8 cellular contexts compared by ENCODE assay signal in the genomic region with DNA sequence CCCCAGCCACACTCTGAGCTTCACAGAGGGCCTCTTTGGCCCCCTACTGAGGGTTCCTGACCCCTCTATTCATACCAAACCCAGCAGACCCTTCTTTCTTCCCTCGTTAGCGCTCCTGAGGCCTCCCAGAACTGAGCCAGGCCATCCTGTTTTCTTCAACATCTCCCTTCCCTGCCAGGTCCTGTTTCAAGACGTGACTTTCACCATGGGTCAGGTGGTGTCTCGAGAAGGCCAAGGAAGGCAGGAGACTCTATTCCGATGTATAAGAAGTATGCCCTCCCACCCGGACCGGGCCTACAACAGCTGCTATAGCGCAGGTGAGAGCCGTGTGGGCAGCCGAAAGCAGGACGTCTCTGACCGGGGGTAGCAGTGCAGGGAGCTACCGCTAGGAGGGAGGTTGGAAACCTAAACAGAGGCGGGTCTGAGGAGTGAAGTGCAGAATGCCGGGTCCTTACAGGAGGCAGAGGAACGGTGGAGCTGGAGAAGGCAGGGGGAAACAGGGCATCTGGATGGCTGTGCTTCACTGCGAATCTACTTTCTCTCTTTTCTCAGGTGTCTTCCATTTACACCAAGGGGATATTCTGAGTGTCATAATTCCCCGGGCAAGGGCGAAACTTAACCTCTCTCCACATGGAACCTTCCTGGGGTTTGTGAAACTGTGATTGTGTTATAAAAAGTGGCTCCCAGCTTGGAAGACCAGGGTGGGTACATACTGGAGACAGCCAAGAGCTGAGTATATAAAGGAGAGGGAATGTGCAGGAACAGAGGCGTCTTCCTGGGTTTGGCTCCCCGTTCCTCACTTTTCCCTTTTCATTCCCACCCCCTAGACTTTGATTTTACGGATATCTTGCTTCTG. TPM values are rescaled to one million over a fixed set of nuclear protein-coding genes. Genes with fewer than 3 reads are reported as not detected.
A peak's percentile ranks its signal among the peaks of the same experiment; 100 is the strongest.
DNase-seq lines count a peak whose midpoint lies in the region; FAIRE-seq and TF ChIP-seq lines count a peak whose summit lies in the region.

No MANE protein-coding gene starts in this region.

- H3K79me2 ChIP-seq in endothelial cell of umbilical vein (ENCODE audit: control insufficient read depth, insufficient read depth, low read length), result peaks cover 36% of the 10 kb centered on the region

- dilution Hi-C loops in endothelial cell of umbilical vein (cut with MboI; ENCODE audit: extremely low pct_ligation_motif_present, low sequenced_read_pairs), result no loop called here

- no peaks in the 10 kb centered on the region for H3K9me1 ChIP-seq in endothelial cell of umbilical vein (replicated peaks; ENCODE audit: control insufficient read depth, extremely low read depth, insufficient read depth, low read length)

- no peaks in the 10 kb centered on the region for H3K27me3 Mint-ChIP-seq in activated CD4-positive, alpha-beta T cell treated with anti-CD3 and anti-CD28 coated beads, Interleukin-2, amount 10 ng/mL, durations not matched to agents 7 days and 5 days

- H3K36me3 Mint-ChIP-seq in activated CD4-positive, alpha-beta T cell treated with anti-CD3 and anti-CD28 coated beads, Interleukin-2, amount 10 ng/mL, durations not matched to agents 7 days and 5 days (ENCODE audit: low read depth), result peaks cover 35% of the 10 kb centered on the region

- TF ChIP-seq CTCF in LNCaP clone FGC (IDR thresholded peaks at IDR 0.05; ENCODE audit: control insufficient read depth, extremely low read depth, insufficient read depth) (peak; percentile 54), endothelial cell of umbilical vein (IDR thresholded peaks at IDR 0.05; ENCODE audit: extremely low read depth in 1 of 2, insufficient read depth in 1 of 2, low read depth in 1 of 2, low read length in 2 of 2) (peak; percentile 59 to 76), thyroid gland (IDR thresholded peaks at IDR 0.05) (peak in 5 of 6 experiments; percentile 37 to 51 (median 48))

- H3K4me1 ChIP-seq in endothelial cell of umbilical vein (ENCODE audit: control insufficient read depth, extremely low read depth, insufficient read depth, low read length) (peaks cover 36% of the 10 kb centered on the region), muscle layer of colon (ENCODE audit: insufficient read depth, low read length) (peaks cover 58% of the 10 kb centered on the region), thyroid gland (peaks cover 40 to 59% of the 10 kb centered on the region in 2 donors)

- H3K36me3 ChIP-seq in endothelial cell of umbilical vein (ENCODE audit: control insufficient read depth in 2 of 2, extremely low read depth in 1 of 2, insufficient read depth in 2 of 2, low read length in 2 of 2) (peaks cover 5 to 10% of the 10 kb centered on the region in 2 experiments), muscle layer of colon (ENCODE audit: insufficient read depth, low read length) (peaks cover 19% of the 10 kb centered on the region), thyroid gland (peaks cover 7 to 21% of the 10 kb centered on the region in 2 donors)

- H3K27ac ChIP-seq in endothelial cell of umbilical vein (ENCODE audit: insufficient read depth, low read depth, low read length) (no peak overlapping the region), muscle layer of colon (ENCODE audit: low read depth, low read length) (peak overlapping the region; percentile 96), thyroid gland (peak overlapping the region; percentile 31 to 98 (median 74))

- H3K27me3 ChIP-seq in endothelial cell of umbilical vein (ENCODE audit: control insufficient read depth in 2 of 2, insufficient read depth in 2 of 2, low read length in 2 of 2) (no peaks in the 10 kb centered on the region), muscle layer of colon (ENCODE audit: control insufficient read depth in 1 of 2, insufficient read depth in 2 of 2, low read length in 2 of 2) (no peaks in the 10 kb centered on the region), thyroid gland (no peaks in the 10 kb centered on the region)

- no peaks in the 10 kb centered on the region for H3K9me3 Mint-ChIP-seq in activated CD4-positive, alpha-beta T cell treated with anti-CD3 and anti-CD28 coated beads, Interleukin-2, amount 10 ng/mL, durations not matched to agents 7 days and 5 days

- peaks cover 64% of the 10 kb centered on the region for H3K4me1 Mint-ChIP-seq in activated CD4-positive, alpha-beta T cell treated with anti-CD3 and anti-CD28 coated beads, Interleukin-2, amount 10 ng/mL, durations not matched to agents 7 days and 5 days

- TF ChIP-seq POLR2A in endothelial cell of umbilical vein (IDR thresholded peaks at IDR 0.05; ENCODE audit: low read depth, low read length) (no peak), thyroid gland (IDR thresholded peaks at IDR 0.05) (no peak), GM12892 (IDR thresholded peaks at IDR 0.05; ENCODE audit: low read depth, low read length) (no peak)

- H3K9me3 ChIP-seq in endothelial cell of umbilical vein (replicated peaks; ENCODE audit: control insufficient read depth, insufficient read depth, low read length) (no peaks in the 10 kb centered on the region), muscle layer of colon (ENCODE audit: low read length) (no peaks in the 10 kb centered on the region), thyroid gland (no peaks in the 10 kb centered on the region)

- H4K20me1 ChIP-seq in endothelial cell of umbilical vein (replicated peaks; ENCODE audit: control insufficient read depth, extremely low read depth, insufficient read depth, low read length), result no peaks in the 10 kb centered on the region

- H3K9ac ChIP-seq in endothelial cell of umbilical vein (replicated peaks; ENCODE audit: extremely low read depth, insufficient read depth, low read length), result peak overlapping the region; percentile 29
- H3K9ac ChIP-seq in muscle layer of colon (ENCODE audit: low read length), result peak overlapping the region; percentile 91

- peak overlapping the region; percentile 44 for H2AFZ ChIP-seq in endothelial cell of umbilical vein (ENCODE audit: low read depth, low read length)

- H3K4me3 Mint-ChIP-seq in activated CD4-positive, alpha-beta T cell treated with anti-CD3 and anti-CD28 coated beads, Interleukin-2, amount 10 ng/mL, durations not matched to agents 7 days and 5 days, result peak overlapping the region; percentile 81

- CTCF ChIA-PET in activated CD4-positive, alpha-beta T cell treated with anti-CD3 and anti-CD28 coated beads, Interleukin-2, amount 10 ng/mL, durations not matched to agents 7 days and 5 days (lab: Charles Lee), result interaction anchor here (0.6 to 3.3 kb wide), 53 partner anchors 8 to 249 kb away, joined by 3 to 38 read pairs (median 6); a partner anchor contains a TSS
- CTCF ChIA-PET in endothelial cell of umbilical vein (lab: Charles Lee), result interaction anchor here (0.6 to 6.7 kb wide), 60 partner anchors 9 to 514 kb away, joined by 3 to 314 read pairs (median 5); a partner anchor contains a TSS

- WGBS in thyroid gland, 2 donors, result 35 to 36% methylated on average over 20 to 22 of the region's 22 CpGs

- DNase-seq in DMS53 (lab: John Stamatoyannopoulos, UW), result peak; percentile 90
- DNase-seq in LNCaP clone FGC (ENCODE audit: low read depth), result no peak
- DNase-seq in activated CD4-positive, alpha-beta T cell treated with anti-CD3 and anti-CD28 coated beads, Interleukin-2, amount 10 ng/mL, durations not matched to agents 7 days and 5 days, result peak; percentile 65
- peak; percentile 56 for DNase-seq in endothelial cell of umbilical vein (ENCODE audit: low read depth, low spot score)
- peak; percentile 66 to 67 for DNase-seq in thyroid gland
- DNase-seq in GM12892 (ENCODE audit: insufficient read length), result no peak
- no peak for DNase-seq in epidermal melanocyte (ENCODE audit: insufficient read length, low spot score)

- POLR2A ChIA-PET in activated CD4-positive, alpha-beta T cell treated with anti-CD3 and anti-CD28 coated beads, Interleukin-2, amount 10 ng/mL, durations not matched to agents 7 days and 5 days (lab: Charles Lee), result interaction anchor here (0.6 to 1.5 kb wide), 2 partner anchors 10 to 127 kb away, joined by 3 to 4 read pairs; a partner anchor contains a TSS
- POLR2A ChIA-PET in endothelial cell of umbilical vein (lab: Charles Lee), result interaction anchor here (0.6 to 1.1 kb wide), 6 partner anchors 19 to 313 kb away, joined by 3 to 14 read pairs (median 3); a partner anchor contains a TSS

- no TSS peak for BruUV-seq in endothelial cell of umbilical vein (replicated peaks; lab: Mats Ljungman, UMichigan)

- FAIRE-seq in endothelial cell of umbilical vein (lab: Jason Lieb, UNC), result no peak
- no peak for FAIRE-seq in GM12892 (lab: Jason Lieb, UNC)

- H3K4me2 ChIP-seq in endothelial cell of umbilical vein (ENCODE audit: insufficient read depth, low read length), result peak overlapping the region; percentile 86

- H3K4me3 ChIP-seq in LNCaP clone FGC (ENCODE audit: low read depth, low read length), result peak overlapping the region; percentile 90
- no peak overlapping the region for H3K4me3 ChIP-seq in endothelial cell of umbilical vein (replicated peaks in 1 of 3; ENCODE audit: insufficient read depth in 1 of 3, low read depth in 1 of 3, low read length in 3 of 3)
- peak overlapping the region; percentile 1 to 83 for H3K4me3 ChIP-seq in muscle layer of colon (ENCODE audit: low read depth in 1 of 2, low read length in 2 of 2)
- H3K4me3 ChIP-seq in thyroid gland (replicated peaks in 1 of 3), result peak overlapping the region in 1 of 3 donors; percentile 1

- intact Hi-C loops in endothelial cell of umbilical vein (cut with micrococcal nuclease) (loop anchor here (1.0 to 2.0 kb wide), 11 partner anchors 12 to 236 kb away; a partner anchor contains a TSS), thyroid gland (cut with DNase I) (loop anchor here (2.0 to 5.0 kb wide), 3 partner anchors 46 to 203 kb away; a partner anchor contains a TSS)

- peak overlapping the region; percentile 93 for H3K27ac Mint-ChIP-seq in activated CD4-positive, alpha-beta T cell treated with anti-CD3 and anti-CD28 coated beads, Interleukin-2, amount 10 ng/mL, durations not matched to agents 7 days and 5 days

RNA-seq across cellular contexts. Expression of a gene that starts 1.3 kb away (rescaled TPM):
- 10 to 100 TPM; 51.8 to 53.0 TPM for total RNA-seq in activated CD4-positive, alpha-beta T cell treated with anti-CD3 and anti-CD28 coated beads, Interleukin-2, amount 10 ng/mL, durations not matched to agents 7 days and 5 days
- total RNA-seq in endothelial cell of umbilical vein, result 56.5 and 63.4 TPM in 2 replicates
- 91.6 and 96.5 TPM in 2 replicates for polyA plus RNA-seq in endothelial cell of umbilical vein
- 97.0 and 110 TPM in 2 replicates for polyA plus RNA-seq in endothelial cell of umbilical vein (2011; cell fraction: cytosol; rRNA removed)
- polyA plus RNA-seq in endothelial cell of umbilical vein (2011; cell fraction: nucleus; rRNA removed), result 90.0 and 99.9 TPM in 2 replicates
- 52.3 and 67.0 TPM in 2 replicates for polyA plus RNA-seq in endothelial cell of umbilical vein (2012)
- polyA minus RNA-seq in endothelial cell of umbilical vein, result 76.4 and 80.4 TPM in 2 replicates
- polyA minus RNA-seq in endothelial cell of umbilical vein (2011; cell fraction: cytosol; rRNA and poly(A)+ RNA removed), result 67.6 TPM
- 21.7 and 30.4 TPM in 2 replicates for polyA minus RNA-seq in endothelial cell of umbilical vein (2011; cell fraction: nucleus; rRNA and poly(A)+ RNA removed)
- 10 to 100 TPM; 62.4 to 73.3 (median 66.3) TPM for total RNA-seq in thyroid gland
- 50.6 TPM for polyA plus RNA-seq in GM12892 (2012; ENCODE audit: missing spikeins)

RNA-seq across cellular contexts. Expression of a gene that starts 1.9 kb away (rescaled TPM):
- total RNA-seq in activated CD4-positive, alpha-beta T cell treated with anti-CD3 and anti-CD28 coated beads, Interleukin-2, amount 10 ng/mL, durations not matched to agents 7 days and 5 days, result 1 to 10 TPM; 3.8 to 4.0 TPM
- total RNA-seq in endothelial cell of umbilical vein, result 3.7 and 5.4 TPM in 2 replicates
- 3.6 and 4.3 TPM in 2 replicates for polyA plus RNA-seq in endothelial cell of umbilical vein
- 2.7 and 2.8 TPM in 2 replicates for polyA plus RNA-seq in endothelial cell of umbilical vein (2011; cell fraction: cytosol; rRNA removed)
- 4.2 and 6.2 TPM in 2 replicates for polyA plus RNA-seq in endothelial cell of umbilical vein (2011; cell fraction: nucleus; rRNA removed)
- polyA plus RNA-seq in endothelial cell of umbilical vein (2012), result 3.0 and 4.0 TPM in 2 replicates
- 2.5 and 3.1 TPM in 2 replicates for polyA minus RNA-seq in endothelial cell of umbilical vein
- polyA minus RNA-seq in endothelial cell of umbilical vein (2011; cell fraction: cytosol; rRNA and poly(A)+ RNA removed), result 3.1 TPM
- 2.5 TPM in 2 replicates for polyA minus RNA-seq in endothelial cell of umbilical vein (2011; cell fraction: nucleus; rRNA and poly(A)+ RNA removed)
- total RNA-seq in thyroid gland, result 10 to 100 TPM; 11.7 to 32.2 (median 24.8) TPM
- 4.5 TPM for polyA plus RNA-seq in GM12892 (2012; ENCODE audit: missing spikeins)

RNA-seq across cellular contexts. Expression of a gene that starts 11.5 kb away (rescaled TPM):
- 10 to 100 TPM; 79.6 to 82.5 TPM for total RNA-seq in activated CD4-positive, alpha-beta T cell treated with anti-CD3 and anti-CD28 coated beads, Interleukin-2, amount 10 ng/mL, durations not matched to agents 7 days and 5 days
- total RNA-seq in endothelial cell of umbilical vein, result 21.0 and 28.4 TPM in 2 replicates
- 39.4 and 40.5 TPM in 2 replicates for polyA plus RNA-seq in endothelial cell of umbilical vein
- 25.6 and 34.9 TPM in 2 replicates for polyA plus RNA-seq in endothelial cell of umbilical vein (2011; cell fraction: cytosol; rRNA removed)
- polyA plus RNA-seq in endothelial cell of umbilical vein (2011; cell fraction: nucleus; rRNA removed), result 11.2 and 15.0 TPM in 2 replicates
- polyA plus RNA-seq in endothelial cell of umbilical vein (2012), result 17.3 and 30.7 TPM in 2 replicates
- 8.6 and 13.0 TPM in 2 replicates for polyA minus RNA-seq in endothelial cell of umbilical vein
- polyA minus RNA-seq in endothelial cell of umbilical vein (2011; cell fraction: cytosol; rRNA and poly(A)+ RNA removed), result 1.3 TPM
- polyA minus RNA-seq in endothelial cell of umbilical vein (2011; cell fraction: nucleus; rRNA and poly(A)+ RNA removed), result 2.6 and 3.4 TPM in 2 replicates
- total RNA-seq in thyroid gland, result 10 to 100 TPM; 17.9 to 39.9 (median 30.8) TPM
- 1.7 TPM for polyA plus RNA-seq in GM12892 (2012; ENCODE audit: missing spikeins)

RNA-seq across cellular contexts. Expression of a gene that starts 19.0 kb away (rescaled TPM):
- total RNA-seq in activated CD4-positive, alpha-beta T cell treated with anti-CD3 and anti-CD28 coated beads, Interleukin-2, amount 10 ng/mL, durations not matched to agents 7 days and 5 days, result 1 to 10 TPM; 3.8 to 4.4 TPM
- total RNA-seq in endothelial cell of umbilical vein, result 2.9 and 4.5 TPM in 2 replicates
- 29.1 and 30.8 TPM in 2 replicates for polyA plus RNA-seq in endothelial cell of umbilical vein
- 13.1 and 20.9 TPM in 2 replicates for polyA plus RNA-seq in endothelial cell of umbilical vein (2011; cell fraction: cytosol; rRNA removed)
- polyA plus RNA-seq in endothelial cell of umbilical vein (2011; cell fraction: nucleus; rRNA removed), result 2.1 TPM in 2 replicates
- polyA plus RNA-seq in endothelial cell of umbilical vein (2012), result 18.9 and 35.4 TPM in 2 replicates
- polyA minus RNA-seq in endothelial cell of umbilical vein, result 9.3 and 26.8 TPM in 2 replicates
- 1.0 TPM for polyA minus RNA-seq in endothelial cell of umbilical vein (2011; cell fraction: cytosol; rRNA and poly(A)+ RNA removed)
- polyA minus RNA-seq in endothelial cell of umbilical vein (2011; cell fraction: nucleus; rRNA and poly(A)+ RNA removed), result 3.0 and 4.7 TPM in 2 replicates
- total RNA-seq in thyroid gland, result 10 to 100 TPM; 13.6 to 52.0 (median 21.5) TPM
- polyA plus RNA-seq in GM12892 (2012; ENCODE audit: missing spikeins), result 7.4 TPM

RNA-seq across cellular contexts. Expression of a gene that starts 23.3 kb away (rescaled TPM):
- 10 to 100 TPM; 62.3 to 81.7 TPM for total RNA-seq in activated CD4-positive, alpha-beta T cell treated with anti-CD3 and anti-CD28 coated beads, Interleukin-2, amount 10 ng/mL, durations not matched to agents 7 days and 5 days
- total RNA-seq in endothelial cell of umbilical vein (61.2 and 78.0 TPM in 2 replicates), thyroid gland (100 to 1,000 TPM in 3 of 4 donors, 10 to 100 TPM in 1; 88.8 to 250 (median 164) TPM)
- polyA plus RNA-seq in endothelial cell of umbilical vein, result 368 and 384 TPM in 2 replicates
- polyA plus RNA-seq in endothelial cell of umbilical vein (2011; cell fraction: cytosol; rRNA removed), result 232 and 270 TPM in 2 replicates
- polyA plus RNA-seq in endothelial cell of umbilical vein (2011; cell fraction: nucleus; rRNA removed), result 167 and 168 TPM in 2 replicates
- 96.5 and 130 TPM in 2 replicates for polyA plus RNA-seq in endothelial cell of umbilical vein (2012)
- 198 and 233 TPM in 2 replicates for polyA minus RNA-seq in endothelial cell of umbilical vein
- 61.6 TPM for polyA minus RNA-seq in endothelial cell of umbilical vein (2011; cell fraction: cytosol; rRNA and poly(A)+ RNA removed)
- 41.7 and 43.4 TPM in 2 replicates for polyA minus RNA-seq in endothelial cell of umbilical vein (2011; cell fraction: nucleus; rRNA and poly(A)+ RNA removed)
- polyA plus RNA-seq in GM12892 (2012; ENCODE audit: missing spikeins), result 46.7 TPM

Comparison
In these comparisons a context has a peak if more than half of its experiments do, and no peak if none do; other contexts are left out.
1. DNase-seq: peak in DMS53 (single experiment), activated CD4-positive, alpha-beta T cell treated with anti-CD3 and anti-CD28 coated beads, Interleukin-2, amount 10 ng/mL, durations not matched to agents 7 days and 5 days (single experiment), endothelial cell of umbilical vein (single experiment) and thyroid gland (2 of 2); none in LNCaP clone FGC (single experiment), GM12892 (single experiment) and epidermal melanocyte (single experiment).
2. H3K4me3 ChIP-seq: peak in LNCaP clone FGC (single experiment) and muscle layer of colon (2 of 2); none in endothelial cell of umbilical vein (0 of 3).
3. Peak in every context shown above with its lines, with median percentiles within 50 percentile points of each other: CTCF ChIP-seq.